8 cellular contexts compared by ENCODE assay signal in the genomic region with DNA sequence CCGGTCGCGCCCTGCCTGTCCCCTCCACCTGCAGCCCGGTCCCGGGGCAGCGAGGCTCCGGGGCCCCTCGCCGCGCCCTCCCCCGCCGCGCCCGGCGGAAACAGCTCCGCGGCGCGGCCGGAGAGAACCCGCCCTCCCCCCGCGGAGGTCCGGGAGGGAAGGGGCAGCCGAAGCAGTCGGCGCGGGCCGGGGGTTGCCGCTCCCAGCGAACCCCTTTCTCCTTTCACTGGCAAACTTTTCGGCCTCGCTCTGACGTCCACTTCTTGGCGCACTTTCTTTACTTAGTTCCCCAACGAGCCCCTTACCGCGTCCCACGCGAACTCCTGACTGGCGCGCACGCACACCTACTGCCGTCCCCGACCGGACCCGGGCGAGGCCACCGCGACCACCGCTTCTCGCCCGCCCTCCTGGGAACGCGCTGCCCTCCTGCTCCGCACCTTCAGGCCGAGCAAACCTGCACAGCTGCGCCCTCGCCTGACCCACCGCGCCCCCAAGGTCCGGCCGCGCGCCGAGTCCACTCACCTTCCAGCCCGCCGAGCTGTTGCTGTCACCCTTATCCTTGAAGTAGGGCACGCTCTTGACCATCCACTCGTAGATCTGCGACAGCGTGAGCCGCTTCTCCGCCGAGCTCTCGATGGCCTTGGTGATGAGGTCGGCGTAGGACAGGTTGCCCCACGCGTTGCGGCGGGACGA. TPM values are rescaled to one million over a fixed set of nuclear protein-coding genes. Genes with fewer than 3 reads are reported as not detected.
A peak's percentile ranks its signal among the peaks of the same experiment; 100 is the strongest.
DNase-seq lines count a peak whose midpoint lies in the region; ATAC-seq and TF ChIP-seq lines count a peak whose summit lies in the region.

No MANE protein-coding gene starts in this region.

- H3K9me3 ChIP-seq in Loucy (ENCODE audit: insufficient read depth, low read depth, low read length) (no peaks in the 10 kb centered on the region), uterus (no peaks in the 10 kb centered on the region)

- no peak for TF ChIP-seq POLR2A in uterus (IDR thresholded peaks at IDR 0.05)

- peaks cover 14 to 23% of the 10 kb centered on the region in 2 donors for H3K36me3 Mint-ChIP-seq in activated T-cell treated with anti-CD3 and anti-CD28 coated beads, Interleukin-2, amount 50 U/mL, for 72 hours (ENCODE audit: insufficient read depth in 2 of 2)
- H3K36me3 Mint-ChIP-seq in neural crest cell (ENCODE audit: low read depth), result no peaks in the 10 kb centered on the region

- peak overlapping the region; percentile 83 to 93 for H3K4me3 Mint-ChIP-seq in activated T-cell treated with anti-CD3 and anti-CD28 coated beads, Interleukin-2, amount 50 U/mL, for 72 hours
- H3K4me3 Mint-ChIP-seq in neural crest cell, result peak overlapping the region; percentile 88

- H3K9me2 ChIP-seq in Loucy (replicated peaks; ENCODE audit: low read depth, low read length), result no peaks in the 10 kb centered on the region

- in situ Hi-C loops in KBM-7 (cut with MboI; ENCODE audit: low pct_unique_long_range_greater_than_20kb, low sequenced_read_pairs), result no loop called here

- H3F3A ChIP-seq in Loucy (ENCODE audit: low read depth), result no peaks in the 10 kb centered on the region

- H3K4me3 ChIP-seq in Loucy (ENCODE audit: low read length, poor library complexity, severe bottlenecking) (peak overlapping the region; percentile 92), foreskin fibroblast (ENCODE audit: low read depth in 1 of 2, low read length in 2 of 2) (peak overlapping the region; percentile 65 to 67), uterus (peak overlapping the region; percentile 62 to 99)

- intact Hi-C loops in uterus (cut with DNase I; ENCODE audit: low total_unique reads), result loop anchor here (5.0 kb wide), 2 partner anchors 263 to 433 kb away; no protein-coding TSS in a partner anchor

- H2AFZ ChIP-seq in Loucy (ENCODE audit: low read length), result no peak overlapping the region

- peak overlapping the region; percentile 61 for H3K9ac ChIP-seq in Loucy (ENCODE audit: low read depth, low read length, poor library complexity, severe bottlenecking)

- DNase-seq in Ammon's horn (ENCODE audit: low spot score) (peak; percentile 37), foreskin fibroblast (peak in 1 of 2 donors; percentile 50), neural crest cell (ENCODE audit: low read depth, low spot score) (peak; percentile 30), uterus (peak; percentile 48 to 59), KBM-7 (no peak)
- peak; percentile 51 to 54 for DNase-seq in activated T-cell treated with anti-CD3 and anti-CD28 coated beads, Interleukin-2, amount 50 U/mL, for 72 hours

- peak; percentile 7 for ATAC-seq in GM19438 (IDR thresholded peaks at IDR 0.05; ENCODE audit: low read depth, unreplicated experiment)
- peak; percentile 6 to 14 for ATAC-seq in activated T-cell treated with anti-CD3 and anti-CD28 coated beads, Interleukin-2, amount 50 U/mL, for 72 hours (replicated peaks in 1 of 2)

- peaks cover 33% of the 10 kb centered on the region for H3K79me2 ChIP-seq in Loucy (ENCODE audit: insufficient read depth, low read length)

- no peaks in the 10 kb centered on the region for H3K9me3 Mint-ChIP-seq in activated T-cell treated with anti-CD3 and anti-CD28 coated beads, Interleukin-2, amount 50 U/mL, for 72 hours
- no peaks in the 10 kb centered on the region for H3K9me3 Mint-ChIP-seq in neural crest cell

- no peaks in the 10 kb centered on the region for H3K27me3 Mint-ChIP-seq in activated T-cell treated with anti-CD3 and anti-CD28 coated beads, Interleukin-2, amount 50 U/mL, for 72 hours (ENCODE audit: low read depth)
- H3K27me3 Mint-ChIP-seq in neural crest cell (ENCODE audit: low read depth), result peaks cover 44% of the 10 kb centered on the region

- peak overlapping the region; percentile 100 for H3K27ac ChIP-seq in uterus

- H3K4me1 ChIP-seq in Loucy (ENCODE audit: insufficient read depth, low read length, poor library complexity, severe bottlenecking), result peaks cover 29% of the 10 kb centered on the region
- no peaks in the 10 kb centered on the region for H3K4me1 ChIP-seq in uterus

- H3K4me1 Mint-ChIP-seq in activated T-cell treated with anti-CD3 and anti-CD28 coated beads, Interleukin-2, amount 50 U/mL, for 72 hours (ENCODE audit: low read depth), result peaks cover 48% of the 10 kb centered on the region
- H3K4me1 Mint-ChIP-seq in neural crest cell, result peaks cover 29% of the 10 kb centered on the region

- no peaks in the 10 kb centered on the region for H3K27me3 ChIP-seq in Loucy (ENCODE audit: insufficient read depth, low read length, poor library complexity, severe bottlenecking)
- H3K27me3 ChIP-seq in uterus, result no peaks in the 10 kb centered on the region

- peak overlapping the region; percentile 80 for H3K4me2 ChIP-seq in Loucy (ENCODE audit: low read depth, low read length, poor library complexity, severe bottlenecking)

- peaks cover 6% of the 10 kb centered on the region for H4K20me1 ChIP-seq in Loucy (ENCODE audit: insufficient read depth, low read length, poor library complexity, severe bottlenecking)

- peak overlapping the region; percentile 96 for H3K27ac Mint-ChIP-seq in activated T-cell treated with anti-CD3 and anti-CD28 coated beads, Interleukin-2, amount 50 U/mL, for 72 hours
- no peak overlapping the region for H3K27ac Mint-ChIP-seq in neural crest cell (ENCODE audit: unreplicated experiment)

- H3K36me3 ChIP-seq in Loucy (ENCODE audit: insufficient read depth, low read length) (no peaks in the 10 kb centered on the region), uterus (no peaks in the 10 kb centered on the region)

- TF ChIP-seq CTCF in Loucy (conservative IDR thresholded peaks at IDR 0.05; ENCODE audit: low read length) (no peak), foreskin fibroblast (IDR thresholded peaks at IDR 0.05; ENCODE audit: low read depth, low read length) (no peak), neural crest cell (conservative IDR thresholded peaks at IDR 0.05) (no peak), uterus (IDR thresholded peaks at IDR 0.05) (no peak)

RNA-seq across cellular contexts. Expression of gene FOXO1, which starts 1.2 kb away (rescaled TPM):
- total RNA-seq in activated T-cell treated with anti-CD3 and anti-CD28 coated beads, Interleukin-2, amount 50 U/mL, for 72 hours, result 10 to 100 TPM; 47.0 to 56.9 TPM
- total RNA-seq in neural crest cell, result 8.9 and 10.8 TPM in 2 replicates
- total RNA-seq in uterus, result 100 to 1,000 TPM in 1 of 4 donors, 10 to 100 TPM in 3; 46.8 to 130 (median 60.9) TPM
